Comparison of ENCODE assay signal across 8 cellular contexts in the genomic region with DNA sequence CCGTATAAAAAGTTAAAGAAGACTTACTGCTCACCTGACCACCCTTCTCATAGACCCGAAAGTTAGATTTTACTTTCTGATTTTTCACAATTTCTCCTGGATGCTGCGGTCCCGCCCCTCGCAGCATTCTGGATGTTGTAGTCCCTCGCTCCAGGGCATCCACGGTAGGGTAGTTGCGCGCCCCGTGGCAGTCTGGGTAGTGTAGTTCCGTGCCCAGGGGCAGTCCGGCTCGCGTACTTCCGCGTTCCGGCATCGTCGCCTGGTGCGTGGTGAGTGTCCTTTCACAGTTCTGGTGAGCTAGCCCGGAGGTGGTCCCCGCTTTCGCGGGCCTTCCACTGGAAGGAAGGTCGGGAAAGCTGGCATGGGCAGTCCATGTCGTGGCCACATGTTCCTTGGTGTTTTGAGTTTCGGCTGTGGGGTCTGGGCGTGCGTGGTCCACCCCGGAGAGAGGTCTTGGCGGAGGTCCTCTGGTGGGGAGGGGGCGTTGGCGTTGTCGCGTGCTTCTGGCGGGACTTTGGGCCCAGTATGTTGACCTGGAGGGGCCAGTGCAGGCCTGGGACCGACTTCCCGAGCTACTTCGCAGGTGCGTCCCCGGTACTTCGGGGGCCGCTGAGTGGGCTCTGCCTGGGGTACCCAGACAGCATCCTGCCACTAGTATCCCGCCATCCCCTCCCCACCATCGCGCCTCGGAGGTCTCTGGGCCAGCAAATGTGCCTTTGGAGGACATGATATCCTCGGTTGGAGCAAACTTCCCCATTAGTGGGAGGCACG. TPM values are rescaled to one million over a fixed set of nuclear protein-coding genes. Genes with fewer than 3 reads are reported as not detected.
DNase-seq lines count a peak whose midpoint lies in the region; ATAC-seq and TF ChIP-seq lines count a peak whose summit lies in the region.

A gene (plus strand): TSS at position 222 of the 771 bp plus-strand sequence. CDS start 19,515 bp downstream, outside the sequence.

- H3K27me3 ChIP-seq in RWPE2 (ENCODE audit: insufficient read depth, poor library complexity, severe bottlenecking) = peaks cover 2% of the 10 kb centered on the region
- H3K27me3 ChIP-seq in neural cell (ENCODE audit: insufficient read depth, low read depth, low read length) = no peaks in the 10 kb centered on the region

- H3K4me2 ChIP-seq in neural cell (ENCODE audit: low read length) = peak within 1 kb of the TSS; percentile 30

- H3K36me3 ChIP-seq in KOPT-K1 (ENCODE audit: insufficient read depth, low read length) (no peaks in the 10 kb centered on the region), RWPE2 (ENCODE audit: low read depth) (no peaks in the 10 kb centered on the region), neural cell (ENCODE audit: insufficient read depth, low read length) (no peaks in the 10 kb centered on the region)

- H4K20me1 ChIP-seq in neural cell (ENCODE audit: insufficient read depth) = no peaks in the 10 kb centered on the region

- H3K9me2 ChIP-seq in neural cell (ENCODE audit: insufficient read depth, low read length) = no peaks in the 10 kb centered on the region

- TF ChIP-seq RAD21 in neural cell (conservative IDR thresholded peaks at IDR 0.05) = peak; percentile 38

- DNase-seq in Daoy (ENCODE audit: low read depth) (peak; percentile 97), RWPE2 (ENCODE audit: low spot score) (peak; percentile 91), fibroblast of villous mesenchyme (ENCODE audit: low read depth) (peak; percentile 83)
- peak; percentile 80 for DNase-seq in activated effector memory CD4-positive, alpha-beta T cell treated with Interleukin-2 at 50 U/mL for 16 hours
- peak; percentile 83 to 88 for DNase-seq in stimulated activated naive CD8-positive, alpha-beta T cell treated with anti-CD3 and anti-CD28 coated beads, Interleukin-15, amount 100 ng/mL, for 72 hours

- H3K4me3 ChIP-seq in RWPE2 (ENCODE audit: severe bottlenecking) (peak within 1 kb of the TSS; percentile 49), fibroblast of villous mesenchyme (ENCODE audit: low read depth, low read length) (peak within 1 kb of the TSS; percentile 99), neural cell (ENCODE audit: low read length) (peak within 1 kb of the TSS; percentile 92)

- H3F3A ChIP-seq in neural cell (ENCODE audit: insufficient read depth, low read length, poor library complexity, severe bottlenecking) = no peaks in the 10 kb centered on the region

- H2AFZ ChIP-seq in neural cell (ENCODE audit: low read depth, low read length) = peak within 1 kb of the TSS; percentile 92

- TF ChIP-seq CTCF in RWPE2 (IDR thresholded peaks at IDR 0.05; ENCODE audit: poor library complexity, severe bottlenecking) = no peak
- TF ChIP-seq CTCF in fibroblast of villous mesenchyme (IDR thresholded peaks at IDR 0.05; ENCODE audit: insufficient read depth, low read depth, low read length) = no peak
- TF ChIP-seq CTCF in neural cell (IDR thresholded peaks at IDR 0.05; ENCODE audit: poor library complexity, severe bottlenecking) = peak; percentile 15

- H3K27ac ChIP-seq in KOPT-K1 (ENCODE audit: low read depth, low read length, poor library complexity, severe bottlenecking) (peak within 1 kb of the TSS; percentile 65), RWPE2 (ENCODE audit: poor library complexity, severe bottlenecking) (no peak within 1 kb of the TSS), neural cell (ENCODE audit: low read length) (no peak within 1 kb of the TSS)

- peak within 1 kb of the TSS; percentile 100 for H3K4me3 Mint-ChIP-seq in stimulated activated naive CD8-positive, alpha-beta T cell treated with anti-CD3 and anti-CD28 coated beads, Interleukin-15, amount 100 ng/mL, for 72 hours

- no peaks in the 10 kb centered on the region for H3K9me3 Mint-ChIP-seq in stimulated activated naive CD8-positive, alpha-beta T cell treated with anti-CD3 and anti-CD28 coated beads, Interleukin-15, amount 100 ng/mL, for 72 hours

- H3K79me2 ChIP-seq in neural cell (replicated peaks; ENCODE audit: insufficient read depth, low read length) = no peaks in the 10 kb centered on the region

- no peaks in the 10 kb centered on the region for H3K4me1 ChIP-seq in RWPE2 (ENCODE audit: insufficient read depth, poor library complexity, severe bottlenecking)

- peak within 1 kb of the TSS; percentile 98 to 99 for H3K27ac Mint-ChIP-seq in stimulated activated naive CD8-positive, alpha-beta T cell treated with anti-CD3 and anti-CD28 coated beads, Interleukin-15, amount 100 ng/mL, for 72 hours

- H3K4me1 Mint-ChIP-seq in stimulated activated naive CD8-positive, alpha-beta T cell treated with anti-CD3 and anti-CD28 coated beads, Interleukin-15, amount 100 ng/mL, for 72 hours = peaks cover 48% of the 10 kb centered on the region

- H3K9ac ChIP-seq in neural cell (ENCODE audit: low read length) = peak within 1 kb of the TSS; percentile 63

- peaks cover 8% of the 10 kb centered on the region for H3K27me3 Mint-ChIP-seq in stimulated activated naive CD8-positive, alpha-beta T cell treated with anti-CD3 and anti-CD28 coated beads, Interleukin-15, amount 100 ng/mL, for 72 hours

- H3K9me3 ChIP-seq in KOPT-K1 (ENCODE audit: insufficient read depth, low read length, poor library complexity, severe bottlenecking) (no peaks in the 10 kb centered on the region), RWPE2 (ENCODE audit: severe bottlenecking) (no peaks in the 10 kb centered on the region), neural cell (ENCODE audit: low read length) (no peaks in the 10 kb centered on the region)

- peak; percentile 44 for TF ChIP-seq EP300 in neural cell (conservative IDR thresholded peaks at IDR 0.05; ENCODE audit: poor library complexity, severe bottlenecking)

- peak; percentile 100 for ATAC-seq in GM21825 (IDR thresholded peaks at IDR 0.05; ENCODE audit: unreplicated experiment)
- ATAC-seq in RWPE2 (ENCODE audit: low read depth) = peak; percentile 100
- ATAC-seq in stimulated activated naive CD8-positive, alpha-beta T cell treated with anti-CD3 and anti-CD28 coated beads, Interleukin-15, amount 100 ng/mL, for 72 hours = peak; percentile 100

TF ChIP-seq in neural cell, 6 proteins besides CTCF, POLR2A, EP300 and RAD21:
- TF ChIP-seq MXI1 (conservative IDR thresholded peaks at IDR 0.05; ENCODE audit: poor library complexity, severe bottlenecking) (peak; percentile 94), SMC3 (conservative IDR thresholded peaks at IDR 0.05; ENCODE audit: poor library complexity) (peak; percentile 51), EZH2 (IDR thresholded peaks at IDR 0.05; ENCODE audit: borderline replicate concordance, insufficient read depth, low read length, poor library complexity, severe bottlenecking) (no peak), POLR2AphosphoS5 (IDR thresholded peaks at IDR 0.05) (peak; percentile 37), TAF1 (IDR thresholded peaks at IDR 0.05; ENCODE audit: low read depth) (no peak)
- TF ChIP-seq, protein P1, sequence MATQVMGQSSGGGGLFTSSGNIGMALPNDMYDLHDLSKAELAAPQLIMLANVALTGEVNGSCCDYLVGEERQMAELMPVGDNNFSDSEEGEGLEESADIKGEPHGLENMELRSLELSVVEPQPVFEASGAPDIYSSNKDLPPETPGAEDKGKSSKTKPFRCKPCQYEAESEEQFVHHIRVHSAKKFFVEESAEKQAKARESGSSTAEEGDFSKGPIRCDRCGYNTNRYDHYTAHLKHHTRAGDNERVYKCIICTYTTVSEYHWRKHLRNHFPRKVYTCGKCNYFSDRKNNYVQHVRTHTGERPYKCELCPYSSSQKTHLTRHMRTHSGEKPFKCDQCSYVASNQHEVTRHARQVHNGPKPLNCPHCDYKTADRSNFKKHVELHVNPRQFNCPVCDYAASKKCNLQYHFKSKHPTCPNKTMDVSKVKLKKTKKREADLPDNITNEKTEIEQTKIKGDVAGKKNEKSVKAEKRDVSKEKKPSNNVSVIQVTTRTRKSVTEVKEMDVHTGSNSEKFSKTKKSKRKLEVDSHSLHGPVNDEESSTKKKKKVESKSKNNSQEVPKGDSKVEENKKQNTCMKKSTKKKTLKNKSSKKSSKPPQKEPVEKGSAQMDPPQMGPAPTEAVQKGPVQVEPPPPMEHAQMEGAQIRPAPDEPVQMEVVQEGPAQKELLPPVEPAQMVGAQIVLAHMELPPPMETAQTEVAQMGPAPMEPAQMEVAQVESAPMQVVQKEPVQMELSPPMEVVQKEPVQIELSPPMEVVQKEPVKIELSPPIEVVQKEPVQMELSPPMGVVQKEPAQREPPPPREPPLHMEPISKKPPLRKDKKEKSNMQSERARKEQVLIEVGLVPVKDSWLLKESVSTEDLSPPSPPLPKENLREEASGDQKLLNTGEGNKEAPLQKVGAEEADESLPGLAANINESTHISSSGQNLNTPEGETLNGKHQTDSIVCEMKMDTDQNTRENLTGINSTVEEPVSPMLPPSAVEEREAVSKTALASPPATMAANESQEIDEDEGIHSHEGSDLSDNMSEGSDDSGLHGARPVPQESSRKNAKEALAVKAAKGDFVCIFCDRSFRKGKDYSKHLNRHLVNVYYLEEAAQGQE (IDR thresholded peaks at IDR 0.05; ENCODE audit: borderline replicate concordance) = peak; percentile 42

RNA-seq across cellular contexts. Expression of the gene that starts here (rescaled TPM):
- 1.1 and 1.9 TPM in 2 replicates for total RNA-seq in Daoy (2014; rRNA removed; shearing (Covaris generic))
- total RNA-seq in fibroblast of villous mesenchyme = 3.9 and 4.7 TPM in 2 replicates
- polyA plus RNA-seq in neural cell = 5.8 and 8.3 TPM in 2 replicates
- 7.3 and 8.5 TPM in 2 replicates for polyA minus RNA-seq in neural cell

Comparison
In these comparisons a context has a peak if more than half of its experiments do, and no peak if none do; other contexts are left out.
1. H3K4me3 ChIP-seq: peak in every context shown above with its lines; median percentile 99 in fibroblast of villous mesenchyme; 92 in neural cell; 49 in RWPE2.